15 cellular contexts compared by ENCODE assay signal in the genomic region with DNA sequence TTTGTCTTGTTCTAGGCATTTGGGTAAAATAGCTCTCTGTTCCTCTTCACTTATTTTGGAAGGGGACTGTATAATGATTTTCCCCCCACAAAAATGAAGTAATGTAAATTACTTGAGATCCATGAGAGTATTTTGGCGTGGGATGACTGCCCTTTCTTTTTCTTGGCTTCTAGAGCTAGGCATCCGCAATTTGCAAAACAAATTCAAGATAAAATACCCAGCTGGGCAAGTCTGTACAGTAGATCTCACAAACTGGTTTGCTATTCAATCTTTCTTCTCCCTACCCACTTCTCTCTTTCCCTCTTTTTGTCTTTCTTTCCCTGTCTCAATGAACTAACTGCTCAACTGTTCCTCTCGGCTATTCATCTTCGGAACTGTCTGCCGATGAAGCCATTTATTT.
DNase-seq lines count a peak whose midpoint lies in the region; ATAC-seq and TF ChIP-seq lines count a peak whose summit lies in the region.
"Had no signal": no experiment of that assay in that cellular context is flagged by ENCODE, and none has a peak within 500 bp of the region (broad histone marks: within the 10 kb centered on the region; RNA-seq: fewer than 3 reads in every experiment).

No MANE protein-coding gene starts in this region.

- no peak overlapping the region for H3K4me3 Mint-ChIP-seq in T-cell
- H3K4me3 Mint-ChIP-seq: activated naive CD8-positive, alpha-beta T cell; stimulated activated naive CD8-positive, alpha-beta T cell treated with anti-CD3 and anti-CD28 coated beads, Interleukin-15, Interleukin-2, amounts not matched to agents 100 ng/mL and 50 ng/mL, for 24 hours had no signal

- DNase-seq in Right ventricle myocardium superior (no peak), left ventricle myocardium superior (no peak), right atrium auricular region (ENCODE audit: low spot score) (no peak), prostate gland (ENCODE audit: low spot score) (no peak), vagina (ENCODE audit: extremely low spot score in 2 of 2) (no peak), T-cell (no peak), SW 1271 (lab: John Stamatoyannopoulos, UW) (no peak)
- DNase-seq in stimulated activated naive CD4-positive, alpha-beta T cell (lab: John Stamatoyannopoulos, UW), result no peak
- DNase-seq: KBM-7; NCI-H82; posterior cingulate gyrus; SIG-M5; stimulated activated CD4-positive, alpha-beta T cell treated with anti-CD3 and anti-CD28 coated beads, Interleukin-4, amount 100 ng/mL, for 24 hours had no signal

- H3K36me3 ChIP-seq in right atrium auricular region (no peaks in the 10 kb centered on the region), prostate gland (no peaks in the 10 kb centered on the region), vagina (no peaks in the 10 kb centered on the region)

- no peak for TF ChIP-seq POLR2A in prostate gland (IDR thresholded peaks at IDR 0.05)
- no peak for TF ChIP-seq POLR2A in vagina (IDR thresholded peaks at IDR 0.05)

- H3K27me3 ChIP-seq in right atrium auricular region (no peaks in the 10 kb centered on the region), prostate gland (replicated peaks; ENCODE audit: insufficient read depth) (no peaks in the 10 kb centered on the region), vagina (no peaks in the 10 kb centered on the region)

- ATAC-seq in Right ventricle myocardium superior (ENCODE audit: poor library complexity) (peak; percentile 16), left ventricle myocardium superior (no peak), T-cell (replicated peaks in 1 of 4) (no peak)

- H3K4me1 ChIP-seq in right atrium auricular region (peaks cover 0 to 24% of the 10 kb centered on the region in 2 donors), prostate gland (replicated peaks) (no peaks in the 10 kb centered on the region), vagina (peaks cover 29% of the 10 kb centered on the region)

- peaks cover 0 to 11% (median 0%) of the 10 kb centered on the region in 3 donors for H3K9me3 Mint-ChIP-seq in T-cell

- POLR2A ChIA-PET in T-cell (lab: Charles Lee), result interaction anchor here (0.6 to 0.7 kb wide), 4 partner anchors 22 to 884 kb away, joined by 3 to 4 read pairs (median 4); no protein-coding TSS in a partner anchor

- CTCF ChIA-PET in T-cell (lab: Charles Lee), result interaction anchor here (0.6 to 1.1 kb wide), 3 partner anchors 154 to 395 kb away, joined by 3 to 4 read pairs (median 4); a partner anchor contains a TSS

- intact Hi-C loops in Right ventricle myocardium superior (cut with DNase I) (no loop called here), left ventricle myocardium superior (cut with micrococcal nuclease) (no loop called here), prostate gland (cut with DNase I) (no loop called here), vagina (cut with DNase I) (no loop called here)

- peaks cover 21% of the 10 kb centered on the region for H3K36me3 Mint-ChIP-seq in T-cell

- H3K4me1 Mint-ChIP-seq in T-cell, result peaks cover 13 to 48% (median 28%) of the 10 kb centered on the region in 3 donors

- no peaks in the 10 kb centered on the region for H3K27me3 Mint-ChIP-seq in T-cell
- H3K27me3 Mint-ChIP-seq: activated naive CD8-positive, alpha-beta T cell; stimulated activated naive CD8-positive, alpha-beta T cell treated with anti-CD3 and anti-CD28 coated beads, Interleukin-15, Interleukin-2, amounts not matched to agents 100 ng/mL and 50 ng/mL, for 24 hours had no signal

- TF ChIP-seq CTCF in right atrium auricular region (IDR thresholded peaks at IDR 0.05) (no peak), prostate gland (IDR thresholded peaks at IDR 0.05) (no peak), vagina (IDR thresholded peaks at IDR 0.05) (no peak)

- H3K27ac ChIP-seq in right atrium auricular region (peak overlapping the region; percentile 70 to 85), prostate gland (peak overlapping the region; percentile 48 to 74), vagina (peak overlapping the region; percentile 69)

- H3K4me3 ChIP-seq in right atrium auricular region (peak overlapping the region in 1 of 2 donors; percentile 4), prostate gland (no peak overlapping the region), vagina (no peak overlapping the region)

- H3K9me3 ChIP-seq in right atrium auricular region, result no peaks in the 10 kb centered on the region
- H3K9me3 ChIP-seq in prostate gland, result no peaks in the 10 kb centered on the region
- H3K9me3 ChIP-seq in vagina, result no peaks in the 10 kb centered on the region

- H3K27ac Mint-ChIP-seq in T-cell, result no peak overlapping the region
- H3K27ac Mint-ChIP-seq: stimulated activated naive CD8-positive, alpha-beta T cell treated with anti-CD3 and anti-CD28 coated beads, Interleukin-15, Interleukin-2, amounts not matched to agents 100 ng/mL and 50 ng/mL, for 24 hours had no signal

- WGBS in prostate gland, result 19% methylated on average over 5 of the region's 5 CpGs
